Comparison of ENCODE assay signal across 8 cellular contexts in the genomic region with DNA sequence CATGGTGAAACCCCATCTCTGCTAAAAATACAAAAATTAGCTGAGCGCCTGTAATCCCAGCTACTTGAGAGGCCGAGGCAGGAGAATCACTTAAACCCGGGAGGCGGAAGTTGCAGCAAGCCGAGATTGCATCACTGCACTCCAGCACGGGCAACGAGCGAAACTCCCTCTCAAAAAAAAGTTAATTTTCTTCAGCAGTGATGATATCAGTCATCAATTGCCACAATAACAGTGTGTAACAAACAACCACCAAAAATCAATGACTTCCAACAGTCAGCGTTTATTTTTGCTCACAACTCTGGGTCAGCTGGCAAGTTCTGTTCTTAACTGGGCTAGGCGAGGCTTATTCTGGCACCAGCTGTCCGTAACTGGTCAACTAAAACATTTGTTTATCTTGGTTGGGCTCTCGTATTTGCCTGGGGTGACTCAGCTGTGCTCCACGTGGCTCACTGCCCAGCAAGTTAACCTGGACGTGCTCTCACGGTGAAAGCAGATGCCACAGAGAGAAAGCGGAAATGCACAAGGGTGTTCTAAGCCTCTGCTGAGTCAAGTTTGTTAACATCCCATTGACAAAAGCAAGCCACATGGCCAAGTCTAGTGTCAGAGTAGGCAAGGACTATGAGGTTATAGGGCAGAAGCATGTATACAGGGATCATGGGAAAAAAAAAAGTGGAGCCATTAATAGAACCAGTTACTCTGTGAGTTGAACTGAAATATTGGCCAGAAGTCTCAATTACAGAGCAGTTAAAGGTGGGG. TPM values are rescaled to one million over a fixed set of nuclear protein-coding genes. Genes with fewer than 3 reads are reported as not detected.
A peak's percentile ranks its signal among the peaks of the same experiment; 100 is the strongest.
DNase-seq lines count a peak whose midpoint lies in the region; ATAC-seq and TF ChIP-seq lines count a peak whose summit lies in the region.

No MANE protein-coding gene starts in this region.

- no peaks in the 10 kb centered on the region for H4K20me1 ChIP-seq in hepatocyte (ENCODE audit: insufficient read depth, poor library complexity, severe bottlenecking)

- peak; percentile 81 for DNase-seq in DMS 273 (lab: John Stamatoyannopoulos, UW; ENCODE audit: unreplicated experiment)
- peak; percentile 53 for DNase-seq in NCI-H146 treated with DMSO at 0.1 percent for 48 hours (lab: John Stamatoyannopoulos, UW; ENCODE audit: unreplicated experiment)
- peak; percentile 78 to 96 for DNase-seq in ascending aorta (ENCODE audit: low spot score in 2 of 2)
- DNase-seq in hepatocyte (ENCODE audit: low spot score), result peak; percentile 89
- DNase-seq in smooth muscle cell of the brain vasculature (ENCODE audit: low read depth, low spot score), result peak; percentile 97
- no peak for DNase-seq in stimulated activated CD4-positive, alpha-beta T cell treated with anti-CD3 and anti-CD28 coated beads, Interleukin-15, amount 100 ng/mL, for 24 hours

- 26% methylated on average over 16 of the region's 16 CpGs for WGBS in hepatocyte (ENCODE audit: low lambda C conversion rate, missing lambda C conversion rate)

- intact Hi-C loops in ascending aorta (cut with DNase I), result loop anchor here (2.0 to 10.0 kb wide), 2 partner anchors 84 to 850 kb away; partner anchors contain the start of gene MYO18B

- H3K36me3 ChIP-seq in ascending aorta (peaks cover 9 to 12% of the 10 kb centered on the region in 2 donors), hepatocyte (replicated peaks; ENCODE audit: insufficient read depth, low read depth) (no peaks in the 10 kb centered on the region)

- H3K4me2 ChIP-seq in hepatocyte, result peak overlapping the region; percentile 65

- H3K4me3 ChIP-seq in ascending aorta (peak overlapping the region; percentile 17 to 45), hepatocyte (no peak overlapping the region)

- H3K9me3 ChIP-seq in ascending aorta, result no peaks in the 10 kb centered on the region
- no peaks in the 10 kb centered on the region for H3K9me3 ChIP-seq in hepatocyte (ENCODE audit: low read depth)

- ATAC-seq in HG02610 (IDR thresholded peaks at IDR 0.05; ENCODE audit: unreplicated experiment), result no peak
- ATAC-seq in GM19455 (IDR thresholded peaks at IDR 0.05; ENCODE audit: unreplicated experiment), result no peak

- H3K27ac ChIP-seq in ascending aorta (peak overlapping the region; percentile 82 to 84), hepatocyte (peak overlapping the region; percentile 84)

- no peak overlapping the region for H2AFZ ChIP-seq in hepatocyte

- H3K79me2 ChIP-seq in hepatocyte, result no peaks in the 10 kb centered on the region

- TF ChIP-seq CTCF in ascending aorta (IDR thresholded peaks at IDR 0.05), result no peak
- no peak for TF ChIP-seq CTCF in hepatocyte (IDR thresholded peaks at IDR 0.05; ENCODE audit: poor library complexity)

- no peaks in the 10 kb centered on the region for H3K9me2 ChIP-seq in hepatocyte (replicated peaks; ENCODE audit: insufficient read depth)

- H3K4me1 ChIP-seq in ascending aorta, result peaks cover 0 to 13% of the 10 kb centered on the region in 2 donors
- peaks cover 12% of the 10 kb centered on the region for H3K4me1 ChIP-seq in hepatocyte (ENCODE audit: insufficient read depth)

- H3K27me3 ChIP-seq in ascending aorta (no peaks in the 10 kb centered on the region), hepatocyte (no peaks in the 10 kb centered on the region)

RNA-seq across cellular contexts. Expression of gene LHFPL7, which starts 52.1 kb away (rescaled TPM):
- total RNA-seq in ascending aorta (not detected), hepatocyte (not detected in 2 replicates)
- polyA plus RNA-seq in hepatocyte, result not detected in 2 replicates

RNA-seq across cellular contexts. Expression of gene KIAA1671, which starts 58.1 kb away (rescaled TPM):
- total RNA-seq in ascending aorta (79.0 TPM), hepatocyte (24.1 and 26.5 TPM in 2 replicates)
- polyA plus RNA-seq in hepatocyte, result 7.0 and 8.1 TPM in 2 replicates
